In genomic region chr13:28568286-28568685, GRCh38 we compare ENCODE assay signal across 11 cellular contexts.
DNase-seq lines count a peak whose midpoint lies in the region; ATAC-seq, FAIRE-seq and TF ChIP-seq lines count a peak whose summit lies in the region.
"Had no signal": no experiment of that assay in that cellular context is flagged by ENCODE, and none has a peak within 500 bp of the region (broad histone marks: within the 10 kb centered on the region; RNA-seq: fewer than 3 reads in every experiment).

No MANE protein-coding gene starts in this region.

- H3K9me3 ChIP-seq in K562 (replicated peaks; ENCODE audit: control insufficient read depth, insufficient read depth, low read depth, low read length) = no peaks in the 10 kb centered on the region
- no peaks in the 10 kb centered on the region for H3K9me3 ChIP-seq in suprapubic skin
- H3K9me3 ChIP-seq in neuronal stem cell (replicated peaks in 1 of 2; ENCODE audit: control insufficient read depth in 2 of 2, insufficient read depth in 1 of 2, low read depth in 1 of 2, low read length in 2 of 2) = no peaks in the 10 kb centered on the region
- H3K9me3 ChIP-seq: upper lobe of left lung had no signal

- no peak overlapping the region for H3K4me3 ChIP-seq in GM06990 (replicated peaks; ENCODE audit: low read depth, low read length)
- H3K4me3 ChIP-seq in K562 = no peak overlapping the region
- no peak overlapping the region for H3K4me3 ChIP-seq in suprapubic skin
- no peak overlapping the region for H3K4me3 ChIP-seq in neuronal stem cell (ENCODE audit: low read length in 2 of 2)
- H3K4me3 ChIP-seq: upper lobe of left lung had no signal

- H3K4ac ChIP-seq in neuronal stem cell (ENCODE audit: low read length) = no peak overlapping the region

- H2BK15ac ChIP-seq in neuronal stem cell (ENCODE audit: low read length) = no peak overlapping the region

- H2AFZ ChIP-seq in K562 (ENCODE audit: low read depth, low read length) (peak overlapping the region; percentile 58; the same call in 1 of the 2 replicates), neuronal stem cell (ENCODE audit: low read length) (no peak overlapping the region)

- DNase-seq in GM06990 (ENCODE audit: extremely low read depth, insufficient read length) = peak; percentile 19
- peak; percentile 17 to 78 (median 28) for DNase-seq in K562 (ENCODE audit: extremely low read depth in 1 of 4, low spot score in 3 of 4)
- DNase-seq in nucleus accumbens (lab: John Stamatoyannopoulos, UW) = peak in 38 of 56 donors; percentile 1 to 70 (median 18)
- DNase-seq in GOT3 (lab: John Stamatoyannopoulos, UW) = no peak
- DNase-seq in suprapubic skin (ENCODE audit: low spot score in 2 of 2) = no peak
- no peak for DNase-seq in neuronal stem cell (ENCODE audit: low spot score)
- DNase-seq: activated CD4-positive, alpha-beta T cell treated with anti-CD3 and anti-CD28 coated beads for 1 hour had no signal

- peak; percentile 56 for ATAC-seq in HG03378 (IDR thresholded peaks at IDR 0.05; ENCODE audit: unreplicated experiment)
- peak; percentile 82 for ATAC-seq in K562
- no peak for ATAC-seq in HG03280 (IDR thresholded peaks at IDR 0.05; ENCODE audit: unreplicated experiment)

- no peaks in the 10 kb centered on the region for H3K9me1 ChIP-seq in K562 (ENCODE audit: control insufficient read depth, insufficient read depth, low read length)

- H2BK5ac ChIP-seq in neuronal stem cell (ENCODE audit: low read length) = no peak overlapping the region

- no peaks in the 10 kb centered on the region for H3K79me1 ChIP-seq in neuronal stem cell (ENCODE audit: low read depth, low read length)

- TF ChIP-seq RAD21 in K562 (CRISPR knock-in tag; conservative IDR thresholded peaks at IDR 0.05 in 1 of 2, IDR thresholded peaks at IDR 0.05 in 1 of 2) = peak in 1 of 2 experiments; percentile 20; a peak in 1 of 4 replicates

- intact Hi-C loops in K562 (cut with micrococcal nuclease) = no loop called here

- no peak overlapping the region for H3K27ac ChIP-seq in K562 (ENCODE audit: extremely low read depth, low read depth, low read length)
- H3K27ac ChIP-seq in suprapubic skin = no peak overlapping the region
- H3K27ac ChIP-seq in neuronal stem cell (replicated peaks; ENCODE audit: low read length) = no peak overlapping the region
- H3K27ac ChIP-seq: upper lobe of left lung had no signal

- no peak overlapping the region for H2BK120ac ChIP-seq in neuronal stem cell (ENCODE audit: low read depth, low read length)

- H3K4me1 ChIP-seq in K562 (replicated peaks in 1 of 2; ENCODE audit: control insufficient read depth in 2 of 2, insufficient read depth in 2 of 2, low read length in 2 of 2) (peaks cover 5 to 19% of the 10 kb centered on the region in 2 experiments; a peak in 3 of 5 replicates), suprapubic skin (peaks cover 6% of the 10 kb centered on the region), neuronal stem cell (ENCODE audit: control insufficient read depth in 2 of 2, insufficient read depth in 1 of 2, low read depth in 1 of 2, low read length in 2 of 2) (no peaks in the 10 kb centered on the region)

- H3K9ac ChIP-seq in K562 (ENCODE audit: insufficient read depth in 1 of 2, low read depth in 2 of 2, low read length in 2 of 2) (no peak overlapping the region), neuronal stem cell (ENCODE audit: low read depth, low read length, poor library complexity) (no peak overlapping the region)

- H4K8ac ChIP-seq in neuronal stem cell (ENCODE audit: low read depth, low read length) = no peak overlapping the region

- CTCF ChIA-PET in K562 (lab: Yijun Ruan, JAX; ENCODE audit: low intra/inter-chr PET ratio) = no interaction called here

- H3K27me3 ChIP-seq in GM06990 (replicated peaks; ENCODE audit: control insufficient read depth, insufficient read depth, low read length) (no peaks in the 10 kb centered on the region), K562 (ENCODE audit: control insufficient read depth in 2 of 2, insufficient read depth in 2 of 2, low read length in 2 of 2) (0 out of 5 replicates have a peak, but pooled peaks cover 0 to 12% of the 10 kb centered on the region in 2 experiments), suprapubic skin (no peaks in the 10 kb centered on the region), neuronal stem cell (ENCODE audit: control insufficient read depth in 3 of 3, insufficient read depth in 3 of 3, low read depth in 1 of 3, low read length in 3 of 3) (peaks cover 0 to 5% (median 0%) of the 10 kb centered on the region in 3 experiments)
- H3K27me3 ChIP-seq: upper lobe of left lung had no signal

- H3K36me3 ChIP-seq in GM06990 (ENCODE audit: control insufficient read depth, insufficient read depth, low read length) = no peaks in the 10 kb centered on the region
- H3K36me3 ChIP-seq in K562 (ENCODE audit: control insufficient read depth, insufficient read depth, low read length) = no peaks in the 10 kb centered on the region
- H3K36me3 ChIP-seq in suprapubic skin = no peaks in the 10 kb centered on the region
- H3K36me3 ChIP-seq in neuronal stem cell (replicated peaks in 1 of 2; ENCODE audit: control insufficient read depth in 2 of 2, insufficient read depth in 2 of 2, low read length in 2 of 2) = no peaks in the 10 kb centered on the region
- H3K36me3 ChIP-seq: upper lobe of left lung had no signal

- no peak overlapping the region for H4K91ac ChIP-seq in neuronal stem cell (ENCODE audit: low read depth, low read length, poor library complexity)

- in situ Hi-C loops in K562 (cut with MboI) = no loop called here

- peak; percentile 23; the same call in 1 of the 2 replicates for TF ChIP-seq EP300 in K562 (IDR thresholded peaks at IDR 0.05; ENCODE audit: low read length)
- TF ChIP-seq EP300 in suprapubic skin (IDR thresholded peaks at IDR 0.05) = no peak

- 11% methylated on average over 3 of the region's 3 CpGs for WGBS in K562 (ENCODE audit: insufficient coverage, low coverage, missing lambda C conversion rate)
- 63% methylated on average over 3 of the region's 3 CpGs for WGBS in suprapubic skin
- WGBS in neuronal stem cell (ENCODE audit: extremely low coverage in 2 of 2, insufficient read length in 2 of 2, insufficient replicate concordance in 1 of 2), 2 donors = no CpG with 5 or more reads among the region's 3 CpGs

- BruUV-seq in K562 (replicated peaks; lab: Mats Ljungman, UMichigan) = no TSS peak

- H3K23ac ChIP-seq in neuronal stem cell (ENCODE audit: low read depth, low read length, poor library complexity) = no peak overlapping the region

- no peak overlapping the region for H2AK5ac ChIP-seq in neuronal stem cell (ENCODE audit: low read depth, low read length)

- TF ChIP-seq POLR2A in K562 (conservative IDR thresholded peaks at IDR 0.05) (no peak), suprapubic skin (IDR thresholded peaks at IDR 0.05) (no peak)

- TF ChIP-seq CTCF in GM06990 (IDR thresholded peaks at IDR 0.05; ENCODE audit: insufficient read depth, low read length, poor library complexity, severe bottlenecking) (no peak), K562 (IDR thresholded peaks at IDR 0.05 in 2 of 3, conservative IDR thresholded peaks at IDR 0.05 in 1 of 3; ENCODE audit: insufficient read depth in 2 of 3, low read depth in 1 of 3, low read length in 3 of 3) (no peak), suprapubic skin (IDR thresholded peaks at IDR 0.05) (no peak)

- no peak overlapping the region for H2BK12ac ChIP-seq in neuronal stem cell (ENCODE audit: low read length)

- no peaks in the 10 kb centered on the region for H4K20me1 ChIP-seq in K562 (replicated peaks; ENCODE audit: control insufficient read depth, insufficient read depth, low read length)

- POLR2A ChIA-PET in K562 (lab: Yijun Ruan, JAX) = interaction anchor here (1.2 to 1.5 kb wide), 3 partner anchors 9 to 91 kb away, joined by 3 to 4 read pairs (median 3); partner anchors contain the start of gene POMP

- peak; percentile 79 for FAIRE-seq in K562 (lab: Jason Lieb, UNC)
- FAIRE-seq: endometrium had no signal

- H3K79me2 ChIP-seq in K562 (ENCODE audit: control insufficient read depth, insufficient read depth, low read length) = no peaks in the 10 kb centered on the region

- H3K14ac ChIP-seq in neuronal stem cell (ENCODE audit: low read length) = no peak overlapping the region

- H3K4me2 ChIP-seq in K562 (ENCODE audit: insufficient read depth, low read length) (peak overlapping the region; percentile 24; the same call in 1 of the 2 replicates), neuronal stem cell (ENCODE audit: insufficient read depth, low read length, poor library complexity, severe bottlenecking) (no peak overlapping the region)

- no peak overlapping the region for H3K18ac ChIP-seq in neuronal stem cell (ENCODE audit: low read length)

TF ChIP-seq in K562, 482 proteins besides CTCF, POLR2A, EP300 and RAD21 (continues in another document):
- no peak for TF ChIP-seq FOXA1 (IDR thresholded peaks at IDR 0.05; ENCODE audit: borderline replicate concordance)
- TF ChIP-seq DACH1 (IDR thresholded peaks at IDR 0.05; ENCODE audit: partially characterized antibody) = peak; percentile 90
- peak; percentile 86 for TF ChIP-seq GATA2 (CRISPR knock-in tag; IDR thresholded peaks at IDR 0.05)
- TF ChIP-seq SMARCE1 (IDR thresholded peaks at IDR 0.05) = peak; percentile 46; the same call in 1 of the 2 replicates
- TF ChIP-seq NFIX (CRISPR knock-in tag; IDR thresholded peaks at IDR 0.05; ENCODE audit: low read depth) = peak; percentile 49; the same call in 1 of the 2 replicates
- peak; percentile 35; the same call in 1 of the 2 replicates for TF ChIP-seq FOSL1 (tag; conservative IDR thresholded peaks at IDR 0.05)
- peak; percentile 43; the same call in 1 of the 2 replicates for TF ChIP-seq BHLHE40 (IDR thresholded peaks at IDR 0.05; ENCODE audit: low read length)
- peak; percentile 71 for TF ChIP-seq SMARCA4 (IDR thresholded peaks at IDR 0.05)
- no peak for TF ChIP-seq ZNF354B (CRISPR knock-in tag; IDR thresholded peaks at IDR 0.05)
- TF ChIP-seq PKNOX1 (IDR thresholded peaks at IDR 0.05) = peak; percentile 52
- peak; percentile 97 for TF ChIP-seq NFIC (IDR thresholded peaks at IDR 0.05)
- TF ChIP-seq ZKSCAN8 (CRISPR knock-in tag; IDR thresholded peaks at IDR 0.05) = no peak
- peak; percentile 64 for TF ChIP-seq ARID1B (IDR thresholded peaks at IDR 0.05)
- TF ChIP-seq CXXC5 (CRISPR knock-in tag; IDR thresholded peaks at IDR 0.05) = peak; percentile 12

Comparison
In these comparisons a context has a peak if more than half of its experiments do, and no peak if none do; other contexts are left out.
1. DNase-seq: peak in GM06990 (single experiment), K562 (4 of 4) and nucleus accumbens (38 of 56); none in GOT3 (single experiment), suprapubic skin (0 of 2) and neuronal stem cell (single experiment).